Comparison of ENCODE assay signal across 9 cellular contexts in the genomic region with DNA sequence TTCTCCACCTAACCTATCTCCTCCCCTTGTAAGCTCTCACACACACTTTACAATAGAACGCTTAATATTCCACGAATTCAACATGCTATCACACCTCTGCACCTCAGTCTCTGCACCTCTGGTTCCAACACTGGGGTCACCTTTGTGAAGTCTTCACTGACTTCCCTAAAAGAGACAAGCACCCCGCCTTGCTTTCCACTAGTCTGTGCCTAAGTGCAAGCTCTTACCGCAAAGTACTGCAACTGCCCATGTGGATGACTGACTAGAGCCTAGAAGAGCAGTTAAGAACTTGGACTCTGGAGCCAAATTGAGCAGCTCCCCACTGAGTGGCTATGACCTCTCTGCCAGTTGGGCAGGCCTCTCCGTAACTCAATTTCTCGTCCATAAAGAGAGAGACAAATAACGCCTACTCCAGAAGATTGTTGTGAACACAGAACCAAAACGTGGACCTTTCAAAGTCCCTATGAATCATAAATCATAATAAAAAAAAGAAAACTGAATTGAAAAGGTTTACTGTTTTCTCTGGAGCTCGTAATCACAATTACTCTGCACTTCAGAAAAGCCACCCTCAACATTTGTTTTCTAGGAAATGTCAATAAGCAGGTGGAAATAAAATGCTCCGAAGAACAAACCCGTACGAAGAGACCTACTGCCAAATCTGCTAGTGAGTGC. TPM values are rescaled to one million over a fixed set of nuclear protein-coding genes. Genes with fewer than 3 reads are reported as not detected.
A peak's percentile ranks its signal among the peaks of the same experiment; 100 is the strongest.
DNase-seq lines count a peak whose midpoint lies in the region; ATAC-seq and TF ChIP-seq lines count a peak whose summit lies in the region.
"Had no signal": no experiment of that assay in that cellular context is flagged by ENCODE, and none has a peak within 500 bp of the region (broad histone marks: within the 10 kb centered on the region; RNA-seq: fewer than 3 reads in every experiment).

No MANE protein-coding gene starts in this region.

- peak overlapping the region; percentile 98 for H3K27ac Mint-ChIP-seq in activated B cell treated with CpG ODN at 0.5 μM for 24 hours

- TF ChIP-seq EP300 in ovary (IDR thresholded peaks at IDR 0.05), result no peak

- no peaks in the 10 kb centered on the region for H3K27me3 Mint-ChIP-seq in activated B cell treated with CpG ODN at 0.5 μM for 24 hours

- TF ChIP-seq POLR2A in ovary (IDR thresholded peaks at IDR 0.05), result no peak

- peak overlapping the region; percentile 99 for H3K4me3 Mint-ChIP-seq in activated B cell treated with CpG ODN at 0.5 μM for 24 hours

- CTCF ChIA-PET in activated B cell treated with CpG ODN at 0.5 μM for 24 hours (lab: Charles Lee), result interaction anchor here (0.6 to 2.5 kb wide), 8 partner anchors 52 to 247 kb away, joined by 3 to 7 read pairs (median 4); no protein-coding TSS in a partner anchor

- peaks cover 16% of the 10 kb centered on the region for H3K4me1 ChIP-seq in HUES64 (ENCODE audit: insufficient read depth, low read length)
- H3K4me1 ChIP-seq in ovary (ENCODE audit: insufficient read depth), result peaks cover 14% of the 10 kb centered on the region

- H3K27me3 ChIP-seq in HUES64 (ENCODE audit: insufficient read depth, low read length), result no peaks in the 10 kb centered on the region
- H3K27me3 ChIP-seq in ovary, result no peaks in the 10 kb centered on the region

- no peak for TF ChIP-seq CTCF in activated B cell treated with CpG ODN at 0.5 μM for 24 hours (IDR thresholded peaks at IDR 0.05)
- TF ChIP-seq CTCF in ovary (IDR thresholded peaks at IDR 0.05), result no peak

- H3K9me3 ChIP-seq in HUES64 (ENCODE audit: insufficient read depth, low read depth, low read length), result no peaks in the 10 kb centered on the region
- H3K9me3 ChIP-seq in ovary, result no peaks in the 10 kb centered on the region

- peak; percentile 7 for ATAC-seq in activated B cell treated with CpG ODN at 0.5 μM for 24 hours (ENCODE audit: low read depth)

- H3K4me1 Mint-ChIP-seq in activated B cell treated with CpG ODN at 0.5 μM for 24 hours, result peaks cover 82% of the 10 kb centered on the region

- POLR2A ChIA-PET in activated B cell treated with CpG ODN at 0.5 μM for 24 hours (lab: Charles Lee), result interaction anchor here (0.6 to 1.6 kb wide), 15 partner anchors 10 to 141 kb away, joined by 3 to 9 read pairs (median 4); no protein-coding TSS in a partner anchor

- H3K36me3 ChIP-seq in HUES64 (ENCODE audit: insufficient read depth, low read length) (peaks cover 7% of the 10 kb centered on the region; the same call in 1 of the 2 replicates), ovary (no peaks in the 10 kb centered on the region)

- H3K4me3 ChIP-seq in HUES64 (ENCODE audit: low read length) (peak overlapping the region; percentile 97), ovary (peak overlapping the region; percentile 98)

- DNase-seq in COLO829 (ENCODE audit: low spot score) (peak; percentile 4), activated B cell treated with CpG ODN at 0.5 μM for 24 hours (no peak), germinal center (ENCODE audit: low spot score) (peak; percentile 43), ovary (no peak), NCI-H2107 treated with DMSO at 0.1 percent for 48 hours (lab: John Stamatoyannopoulos, UW; ENCODE audit: unreplicated experiment) (no peak), NCI-H2196 (lab: John Stamatoyannopoulos, UW; ENCODE audit: unreplicated experiment) (no peak), NCI-H446 treated with DMSO at 0.1 percent for 48 hours (lab: John Stamatoyannopoulos, UW) (no peak)

- no peak overlapping the region for H3K27ac ChIP-seq in HUES64 (ENCODE audit: low read depth, low read length)
- H3K27ac ChIP-seq in ovary, result peak overlapping the region; percentile 89 to 95

- H3K9me3 Mint-ChIP-seq in activated B cell treated with CpG ODN at 0.5 μM for 24 hours, result no peaks in the 10 kb centered on the region

- WGBS in HUES64, result 62% methylated on average over 11 of the region's 12 CpGs
- WGBS in ovary, 3 donors, result 23 to 25% (median 23%) methylated on average over 12 of the region's 12 CpGs

- peak overlapping the region; percentile 84; the same call in 1 of the 2 replicates for H3K9ac ChIP-seq in HUES64 (ENCODE audit: low read depth, low read length)

- intact Hi-C loops in activated B cell treated with CpG ODN at 0.5 μM for 24 hours (cut with micrococcal nuclease) (loop anchor here (1.0 to 5.0 kb wide), 11 partner anchors 12 to 1721 kb away; a partner anchor contains a TSS), ovary (cut with DNase I) (no loop called here)

- H3K36me3 Mint-ChIP-seq in activated B cell treated with CpG ODN at 0.5 μM for 24 hours (ENCODE audit: low read depth), result peaks cover 25% of the 10 kb centered on the region

RNA-seq across cellular contexts. Expression of a gene that starts 1.2 kb away (rescaled TPM):
- polyA plus RNA-seq in HUES64 (2013, experiment 1 of 2), result 30.0 TPM
- polyA plus RNA-seq in HUES64 (2013, experiment 2 of 2), result 31.4 TPM
- 60.5 and 65.6 TPM in 2 replicates for total RNA-seq in activated B cell treated with CpG ODN at 0.5 μM for 24 hours
- 10 to 100 TPM; 37.1 to 95.2 (median 52.5) TPM for total RNA-seq in ovary
- 10 to 100 TPM; 55.5 to 62.9 TPM for polyA plus RNA-seq in ovary

RNA-seq across cellular contexts. Expression of a gene that starts 44.5 kb away (rescaled TPM):
- polyA plus RNA-seq in HUES64 (2013, experiment 1 of 2), result not detected
- polyA plus RNA-seq in HUES64 (2013, experiment 2 of 2), result not detected
- total RNA-seq in activated B cell treated with CpG ODN at 0.5 μM for 24 hours (not detected in 2 replicates), ovary (not detected)
- not detected for polyA plus RNA-seq in ovary
- total RNA-seq: NCI-H460 had no signal

Comparison
In these comparisons a context has a peak if more than half of its experiments do, and no peak if none do; other contexts are left out.
1. DNase-seq: peak in COLO829 (single experiment) and germinal center (single experiment); none in activated B cell treated with CpG ODN at 0.5 μM for 24 hours (single experiment), ovary (0 of 5), NCI-H2107 treated with DMSO at 0.1 percent for 48 hours (single experiment), NCI-H2196 (single experiment) and NCI-H446 treated with DMSO at 0.1 percent for 48 hours (single experiment).